Comparison of ENCODE assay signal across 17 cellular contexts in genomic region chr18:47730795-47731194, GRCh38.
DNase-seq lines count a peak whose midpoint lies in the region; ATAC-seq and TF ChIP-seq lines count a peak whose summit lies in the region.
"Had no signal": no experiment of that assay in that cellular context is flagged by ENCODE, and none has a peak within 500 bp of the region (broad histone marks: within the 10 kb centered on the region; RNA-seq: fewer than 3 reads in every experiment).

No MANE protein-coding gene starts in this region.

- DNase-seq in activated effector memory CD4-positive, alpha-beta T cell treated with anti-CD3 and anti-CD28 coated beads, Interleukin-2, amount 50 U/mL, for 16 hours = peak; percentile 34
- DNase-seq in activated effector memory CD4-positive, alpha-beta T cell treated with Interleukin-2 at 50 U/mL for 16 hours = no peak
- DNase-seq in NCI-H69 (lab: John Stamatoyannopoulos, UW) (peak; percentile 55), endodermal cell (no peak), spleen (peak; percentile 33), NCI-H524 (lab: John Stamatoyannopoulos, UW) (no peak)
- DNase-seq: activated gamma-delta T cell treated with Interleukin-2 at 50 U/mL for 16 hours; CD4-positive, alpha-beta memory T cell; colonic mucosa; DMS79; GOT3; MM.1S; stimulated activated naive CD8-positive, alpha-beta T cell treated with anti-CD3 and anti-CD28 coated beads, Interleukin-15, amount 100 ng/mL, for 72 hours had no signal

- H3K4me3 ChIP-seq in endodermal cell (ENCODE audit: low read length) = no peak overlapping the region
- no peak overlapping the region for H3K4me3 ChIP-seq in spleen
- H3K4me3 ChIP-seq: colonic mucosa, lung had no signal

- TF ChIP-seq CTCF in endodermal cell (conservative IDR thresholded peaks at IDR 0.05) = peak; percentile 49
- TF ChIP-seq CTCF in spleen (IDR thresholded peaks at IDR 0.05 in 8 of 11, conservative IDR thresholded peaks at IDR 0.05 in 3 of 11) = no peak

- H3K27ac Mint-ChIP-seq in endodermal cell = no peak overlapping the region
- H3K27ac Mint-ChIP-seq: CD4-positive, alpha-beta memory T cell; nephron; stimulated activated naive CD8-positive, alpha-beta T cell treated with anti-CD3 and anti-CD28 coated beads, Interleukin-15, amount 100 ng/mL, for 72 hours had no signal

- WGBS in endodermal cell (ENCODE audit: insufficient coverage in 1 of 2, insufficient read length in 1 of 2), 2 experiments = 87 to 89% methylated on average over 3 to 5 of the region's 5 CpGs
- WGBS in spleen, 5 donors = 70 to 84% (median 78%) methylated on average over 5 of the region's 5 CpGs

- H3K4me1 ChIP-seq in endodermal cell (ENCODE audit: control insufficient read depth, insufficient read depth, low read length) (no peaks in the 10 kb centered on the region), spleen (no peaks in the 10 kb centered on the region)
- H3K4me1 ChIP-seq: colonic mucosa had no signal

- TF ChIP-seq POLR2A in spleen (IDR thresholded peaks at IDR 0.05) = no peak

- intact Hi-C loops in spleen (cut with DNase I; ENCODE audit: low total_unique reads) = no loop called here

- H3K9me3 Mint-ChIP-seq in endodermal cell = no peaks in the 10 kb centered on the region
- H3K9me3 Mint-ChIP-seq: CD4-positive, alpha-beta memory T cell; nephron; stimulated activated naive CD8-positive, alpha-beta T cell treated with anti-CD3 and anti-CD28 coated beads, Interleukin-15, amount 100 ng/mL, for 72 hours had no signal

- H3K27me3 ChIP-seq in endodermal cell (ENCODE audit: control insufficient read depth, insufficient read depth, low read length, poor library complexity, severe bottlenecking) (no peaks in the 10 kb centered on the region), spleen (replicated peaks in 1 of 7) (peaks cover 0 to 42% (median 6%) of the 10 kb centered on the region in 7 donors)
- H3K27me3 ChIP-seq: colonic mucosa had no signal

- peaks cover 6% of the 10 kb centered on the region for H3K27me3 Mint-ChIP-seq in endodermal cell (ENCODE audit: insufficient read depth)

- no peak overlapping the region for H3K4me3 Mint-ChIP-seq in endodermal cell
- H3K4me3 Mint-ChIP-seq: CD4-positive, alpha-beta memory T cell; nephron; stimulated activated naive CD8-positive, alpha-beta T cell treated with anti-CD3 and anti-CD28 coated beads, Interleukin-15, amount 100 ng/mL, for 72 hours had no signal

- no peak for ATAC-seq in GM21528 (IDR thresholded peaks at IDR 0.05; ENCODE audit: low FRiP score, unreplicated experiment)
- no peak for ATAC-seq in esophagus mucosa
- ATAC-seq: stimulated activated naive CD8-positive, alpha-beta T cell treated with anti-CD3 and anti-CD28 coated beads, Interleukin-15, amount 100 ng/mL, for 72 hours had no signal

- H3K4me1 Mint-ChIP-seq in endodermal cell = peaks cover 5% of the 10 kb centered on the region
- H3K4me1 Mint-ChIP-seq: CD4-positive, alpha-beta memory T cell; nephron; stimulated activated naive CD8-positive, alpha-beta T cell treated with anti-CD3 and anti-CD28 coated beads, Interleukin-15, amount 100 ng/mL, for 72 hours had no signal

- no peaks in the 10 kb centered on the region for H3K9me3 ChIP-seq in endodermal cell (ENCODE audit: control insufficient read depth, low read length)
- H3K9me3 ChIP-seq in spleen = no peaks in the 10 kb centered on the region
- H3K9me3 ChIP-seq: colonic mucosa had no signal

- H3K36me3 ChIP-seq in endodermal cell (ENCODE audit: control insufficient read depth, insufficient read depth, low read length) (no peaks in the 10 kb centered on the region), spleen (no peaks in the 10 kb centered on the region)
- H3K36me3 ChIP-seq: colonic mucosa had no signal

- H3K27ac ChIP-seq in endodermal cell (ENCODE audit: low read depth, low read length) = no peak overlapping the region
- no peak overlapping the region for H3K27ac ChIP-seq in spleen
- H3K27ac ChIP-seq: colonic mucosa had no signal

- H3K36me3 Mint-ChIP-seq in endodermal cell (ENCODE audit: low read depth) = no peaks in the 10 kb centered on the region
- H3K36me3 Mint-ChIP-seq: CD4-positive, alpha-beta memory T cell had no signal

- H3K9ac ChIP-seq in endodermal cell (ENCODE audit: extremely low read depth, low read length, poor library complexity, severe bottlenecking) = no peak overlapping the region

Comparison
In these comparisons a context has a peak if more than half of its experiments do, and no peak if none do; other contexts are left out.
1. DNase-seq: peak in activated effector memory CD4-positive, alpha-beta T cell treated with anti-CD3 and anti-CD28 coated beads, Interleukin-2, amount 50 U/mL, for 16 hours (single experiment), NCI-H69 (single experiment) and spleen (single experiment); none in activated effector memory CD4-positive, alpha-beta T cell treated with Interleukin-2 at 50 U/mL for 16 hours (single experiment), endodermal cell (single experiment) and NCI-H524 (0 of 2).